8 cellular contexts compared by ENCODE assay signal in the genomic region with DNA sequence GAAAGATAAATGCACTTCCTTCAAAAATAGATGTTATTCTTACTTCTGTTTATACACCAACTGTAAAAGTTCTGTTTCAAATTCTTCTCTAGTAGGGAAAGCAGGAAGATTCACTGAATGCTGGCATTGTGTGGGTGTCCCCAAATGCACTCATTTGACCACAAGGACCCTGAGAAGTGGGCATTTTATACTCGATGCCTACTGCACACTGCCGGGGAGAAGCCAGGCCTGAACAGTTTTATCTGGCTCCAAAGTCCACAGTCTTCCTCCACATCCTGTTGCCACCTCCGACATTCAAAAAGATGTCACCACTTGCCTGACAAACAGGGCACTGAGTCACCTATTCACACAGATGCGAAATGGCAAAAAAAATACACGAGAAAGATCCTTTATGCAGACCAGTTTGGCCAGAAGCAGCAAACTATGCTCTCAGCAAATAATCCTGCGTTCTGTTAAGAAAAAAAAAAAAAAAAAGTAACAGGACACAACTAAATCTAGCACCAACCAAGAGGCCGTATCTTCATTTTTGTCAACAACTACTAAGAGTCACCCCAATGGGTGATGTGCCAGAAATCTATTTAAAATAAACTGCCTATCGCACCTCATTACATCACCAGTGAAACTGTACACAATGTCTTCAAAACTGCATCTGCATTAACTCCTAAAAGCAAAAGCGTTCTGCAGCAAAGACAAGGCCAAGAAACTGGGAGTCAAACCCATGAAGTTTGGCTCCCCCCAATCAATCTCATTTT. TPM values are rescaled to one million over a fixed set of nuclear protein-coding genes. Genes with fewer than 3 reads are reported as not detected.
A peak's percentile ranks its signal among the peaks of the same experiment; 100 is the strongest.
DNase-seq lines count a peak whose midpoint lies in the region; ATAC-seq, FAIRE-seq and TF ChIP-seq lines count a peak whose summit lies in the region.

No MANE protein-coding gene starts in this region.

- no peaks in the 10 kb centered on the region for H3K9me3 Mint-ChIP-seq in activated naive CD8-positive, alpha-beta T cell treated with anti-CD3 and anti-CD28 coated beads, Interleukin-2, amount 10 ng/mL, durations not matched to agents 7 days and 5 days

- peak overlapping the region; percentile 72 for H3K4me2 ChIP-seq in A549

- H3K36me3 ChIP-seq in stomach smooth muscle (ENCODE audit: control insufficient read depth in 2 of 2, insufficient read depth in 2 of 2, low read length in 2 of 2) (no peaks in the 10 kb centered on the region), MG63 (peaks cover 53% of the 10 kb centered on the region)

- no peak for TF ChIP-seq EP300 in A549 (IDR thresholded peaks at IDR 0.05)

- no peak for TF ChIP-seq CTCF in A549 (IDR thresholded peaks at IDR 0.05)

- POLR2A ChIA-PET in A549 (lab: Yijun Ruan, JAX), result no interaction called here
- POLR2A ChIA-PET in activated naive CD8-positive, alpha-beta T cell treated with anti-CD3 and anti-CD28 coated beads, Interleukin-2, amount 10 ng/mL, durations not matched to agents 7 days and 5 days (lab: Charles Lee), result interaction anchor here (1.2 to 8.4 kb wide), 5 partner anchors 8 to 149 kb away, joined by 3 to 192 read pairs (median 4); partner anchors contain the start of gene CCDC9

- no peak for DNase-seq in A549 (ENCODE audit: low read depth in 1 of 2, low spot score in 1 of 2)
- peak; percentile 72 for DNase-seq in NCI-H460 (ENCODE audit: extremely low read depth, low read depth)
- no peak for DNase-seq in activated naive CD8-positive, alpha-beta T cell treated with anti-CD3 and anti-CD28 coated beads, Interleukin-2, amount 10 ng/mL, durations not matched to agents 7 days and 5 days
- peak; percentile 36 for DNase-seq in kidney tubule cell (ENCODE audit: low spot score)
- no peak for DNase-seq in T-helper 9 cell
- no peak for DNase-seq in MG63

- CTCF ChIA-PET in A549 (lab: Yijun Ruan, JAX), result interaction anchor here (0.6 to 2.2 kb wide), 15 partner anchors 12 to 191 kb away, joined by 3 to 14 read pairs (median 4); no protein-coding TSS in a partner anchor

- H3K4me3 Mint-ChIP-seq in activated naive CD8-positive, alpha-beta T cell treated with anti-CD3 and anti-CD28 coated beads, Interleukin-2, amount 10 ng/mL, durations not matched to agents 7 days and 5 days, result peak overlapping the region; percentile 97

- H3K27me3 Mint-ChIP-seq in activated naive CD8-positive, alpha-beta T cell treated with anti-CD3 and anti-CD28 coated beads, Interleukin-2, amount 10 ng/mL, durations not matched to agents 7 days and 5 days, result no peaks in the 10 kb centered on the region

- no peaks in the 10 kb centered on the region for H3K9me3 ChIP-seq in A549
- H3K9me3 ChIP-seq in stomach smooth muscle (ENCODE audit: control insufficient read depth in 2 of 2, low read length in 2 of 2), result no peaks in the 10 kb centered on the region
- H3K9me3 ChIP-seq in MG63, result no peaks in the 10 kb centered on the region

- no peak for FAIRE-seq in A549 (lab: Jason Lieb, UNC)

- 24% methylated on average over 9 of the region's 9 CpGs for WGBS in A549 (ENCODE audit: missing lambda C conversion rate)

- H3K27ac ChIP-seq in A549, result peak overlapping the region; percentile 6 to 45; a peak in 4 of 6 replicates
- peak overlapping the region; percentile 83 for H3K27ac ChIP-seq in stomach smooth muscle (ENCODE audit: low read length)

- H3K4me1 Mint-ChIP-seq in activated naive CD8-positive, alpha-beta T cell treated with anti-CD3 and anti-CD28 coated beads, Interleukin-2, amount 10 ng/mL, durations not matched to agents 7 days and 5 days, result peaks cover 49% of the 10 kb centered on the region

- H3K36me3 Mint-ChIP-seq in activated naive CD8-positive, alpha-beta T cell treated with anti-CD3 and anti-CD28 coated beads, Interleukin-2, amount 10 ng/mL, durations not matched to agents 7 days and 5 days, result peaks cover 38% of the 10 kb centered on the region

- no peak for TF ChIP-seq POLR2A in A549 (IDR thresholded peaks at IDR 0.05; ENCODE audit: low read length)

- no peak for TF ChIP-seq RAD21 in A549 (conservative IDR thresholded peaks at IDR 0.05 in 1 of 2, IDR thresholded peaks at IDR 0.05 in 1 of 2)

- H3K4me3 ChIP-seq in A549 (no peak overlapping the region), stomach smooth muscle (ENCODE audit: low read length in 2 of 2) (peak overlapping the region; percentile 17 to 40), MG63 (no peak overlapping the region)

- no peaks in the 10 kb centered on the region for H3K27me3 ChIP-seq in stomach smooth muscle (ENCODE audit: control insufficient read depth in 1 of 2, insufficient read depth in 2 of 2, low read length in 2 of 2)
- H3K27me3 ChIP-seq in MG63, result no peaks in the 10 kb centered on the region

- ATAC-seq in A549 (no peak), GM21825 (IDR thresholded peaks at IDR 0.05; ENCODE audit: unreplicated experiment) (no peak)
- peak; percentile 44 for ATAC-seq in activated naive CD8-positive, alpha-beta T cell treated with anti-CD3 and anti-CD28 coated beads, Interleukin-2, amount 10 ng/mL, durations not matched to agents 7 days and 5 days (ENCODE audit: low read depth)

- peak overlapping the region; percentile 100 for H3K27ac Mint-ChIP-seq in activated naive CD8-positive, alpha-beta T cell treated with anti-CD3 and anti-CD28 coated beads, Interleukin-2, amount 10 ng/mL, durations not matched to agents 7 days and 5 days

- H3K4me1 ChIP-seq in A549 (peaks cover 39% of the 10 kb centered on the region), stomach smooth muscle (ENCODE audit: control insufficient read depth, insufficient read depth, low read length) (peaks cover 48% of the 10 kb centered on the region)

- peak overlapping the region; percentile 43 to 52 for H3K9ac ChIP-seq in stomach smooth muscle (ENCODE audit: low read length in 2 of 2)

TF ChIP-seq in A549, 52 proteins besides CTCF, POLR2A, EP300 and RAD21 (continues in another document):
- TF ChIP-seq NFE2L2 (conservative IDR thresholded peaks at IDR 0.05; ENCODE audit: low read length), result no peak
- no peak for TF ChIP-seq HDAC2 (IDR thresholded peaks at IDR 0.05)
- TF ChIP-seq CHD2 (IDR thresholded peaks at IDR 0.05; ENCODE audit: low read length, partially characterized antibody), result no peak
- no peak for TF ChIP-seq CEBPB (IDR thresholded peaks at IDR 0.05)
- TF ChIP-seq NR3C1 (IDR thresholded peaks at IDR 0.05), result no peak
- TF ChIP-seq, protein P1, sequence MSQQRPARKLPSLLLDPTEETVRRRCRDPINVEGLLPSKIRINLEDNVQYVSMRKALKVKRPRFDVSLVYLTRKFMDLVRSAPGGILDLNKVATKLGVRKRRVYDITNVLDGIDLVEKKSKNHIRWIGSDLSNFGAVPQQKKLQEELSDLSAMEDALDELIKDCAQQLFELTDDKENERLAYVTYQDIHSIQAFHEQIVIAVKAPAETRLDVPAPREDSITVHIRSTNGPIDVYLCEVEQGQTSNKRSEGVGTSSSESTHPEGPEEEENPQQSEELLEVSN (IDR thresholded peaks at IDR 0.05; ENCODE audit: borderline replicate concordance, low read depth), result no peak
- no peak for TF ChIP-seq JUNB (IDR thresholded peaks at IDR 0.05)
- TF ChIP-seq SREBF2 (IDR thresholded peaks at IDR 0.05), result no peak
- TF ChIP-seq TP53 (CRISPR knock-in tag; IDR thresholded peaks at IDR 0.05), result no peak

RNA-seq across cellular contexts. Expression of gene ZC3H4, which starts 6.2 kb away (rescaled TPM):
- 7.7 and 9.6 TPM in 2 replicates for polyA plus RNA-seq in A549 (2011; rRNA removed)
- polyA plus RNA-seq in A549 (2012; cell fraction: cytosol; rRNA removed), result 5.9 and 8.3 TPM in 2 replicates
- 16.1 and 19.8 TPM in 2 replicates for polyA plus RNA-seq in A549 (2012; cell fraction: nucleus; rRNA removed)
- 29.7 to 37.9 TPM (median 33.4 TPM) in 3 replicates for polyA plus RNA-seq in A549 (2017; fragmentation: RNase III; extraction: RNeasy Plus Mini Kit Qiagen cat#74134 plus additional on column Dnase treatment)
- 13.0 and 16.6 TPM in 2 replicates for polyA minus RNA-seq in A549 (2011; rRNA and poly(A)+ RNA removed)
- total RNA-seq in NCI-H460 (2014; rRNA removed; shearing (Covaris generic)), result 9.4 and 9.6 TPM in 2 replicates
- polyA plus RNA-seq in NCI-H460 (2014; cell fraction: nucleus; rRNA removed), result 8.0 and 10.9 TPM in 2 replicates
- total RNA-seq in activated naive CD8-positive, alpha-beta T cell treated with anti-CD3 and anti-CD28 coated beads, Interleukin-2, amount 10 ng/mL, durations not matched to agents 7 days and 5 days, result 10 to 100 TPM; 84.3 to 86.0 TPM
- 8.2 and 25.2 TPM in 2 replicates for total RNA-seq in MG63 (2014; rRNA removed; shearing (Covaris generic); ENCODE audit: low replicate concordance)

RNA-seq across cellular contexts. Expression of gene SAE1, which starts 23.3 kb away (rescaled TPM):
- polyA plus RNA-seq in A549 (2011; rRNA removed) (229 and 249 TPM in 2 replicates), A549 (2017; fragmentation: RNase III; extraction: RNeasy Plus Mini Kit Qiagen cat#74134 plus additional on column Dnase treatment) (187 to 206 TPM (median 205 TPM) in 3 replicates)
- polyA plus RNA-seq in A549 (2012; cell fraction: cytosol; rRNA removed), result 190 and 220 TPM in 2 replicates
- polyA plus RNA-seq in A549 (2012; cell fraction: nucleus; rRNA removed), result 134 and 175 TPM in 2 replicates
- polyA minus RNA-seq in A549 (2011; rRNA and poly(A)+ RNA removed), result 87.6 and 96.8 TPM in 2 replicates
- 66.4 and 71.3 TPM in 2 replicates for total RNA-seq in NCI-H460 (2014; rRNA removed; shearing (Covaris generic))
- polyA plus RNA-seq in NCI-H460 (2014; cell fraction: nucleus; rRNA removed), result 122 and 125 TPM in 2 replicates
- 100 to 1,000 TPM; 108 to 114 TPM for total RNA-seq in activated naive CD8-positive, alpha-beta T cell treated with anti-CD3 and anti-CD28 coated beads, Interleukin-2, amount 10 ng/mL, durations not matched to agents 7 days and 5 days
- 389 and 411 TPM in 2 replicates for total RNA-seq in MG63 (2014; rRNA removed; shearing (Covaris generic); ENCODE audit: low replicate concordance)

RNA-seq across cellular contexts. Expression of gene TMEM160, which starts 59.0 kb away (rescaled TPM):
- 12.4 and 15.2 TPM in 2 replicates for polyA plus RNA-seq in A549 (2011; rRNA removed)
- 112 and 136 TPM in 2 replicates for polyA plus RNA-seq in A549 (2012; cell fraction: cytosol; rRNA removed)
- 101 and 132 TPM in 2 replicates for polyA plus RNA-seq in A549 (2012; cell fraction: nucleus; rRNA removed)
- 40.8 to 50.4 TPM (median 42.2 TPM) in 3 replicates for polyA plus RNA-seq in A549 (2017; fragmentation: RNase III; extraction: RNeasy Plus Mini Kit Qiagen cat#74134 plus additional on column Dnase treatment)
- 2.1 and 7.5 TPM in 2 replicates for polyA minus RNA-seq in A549 (2011; rRNA and poly(A)+ RNA removed)
- total RNA-seq in NCI-H460 (2014; rRNA removed; shearing (Covaris generic)), result 17.5 and 21.5 TPM in 2 replicates
- polyA plus RNA-seq in NCI-H460 (2014; cell fraction: nucleus; rRNA removed), result 77.2 and 110 TPM in 2 replicates
- total RNA-seq in activated naive CD8-positive, alpha-beta T cell treated with anti-CD3 and anti-CD28 coated beads, Interleukin-2, amount 10 ng/mL, durations not matched to agents 7 days and 5 days, result 10 to 100 TPM; 54.7 to 59.0 TPM
- 81.9 and 94.5 TPM in 2 replicates for total RNA-seq in MG63 (2014; rRNA removed; shearing (Covaris generic); ENCODE audit: low replicate concordance)

Comparison
In these comparisons a context has a peak if more than half of its experiments do, and no peak if none do; other contexts are left out.
1. DNase-seq: peak in NCI-H460 (single experiment) and kidney tubule cell (single experiment); none in A549 (0 of 2), activated naive CD8-positive, alpha-beta T cell treated with anti-CD3 and anti-CD28 coated beads, Interleukin-2, amount 10 ng/mL, durations not matched to agents 7 days and 5 days (single experiment), T-helper 9 cell (single experiment) and MG63 (single experiment).
2. H3K4me3 ChIP-seq: peak in stomach smooth muscle (2 of 2); none in A549 (single experiment) and MG63 (single experiment).